In the genomic region with DNA sequence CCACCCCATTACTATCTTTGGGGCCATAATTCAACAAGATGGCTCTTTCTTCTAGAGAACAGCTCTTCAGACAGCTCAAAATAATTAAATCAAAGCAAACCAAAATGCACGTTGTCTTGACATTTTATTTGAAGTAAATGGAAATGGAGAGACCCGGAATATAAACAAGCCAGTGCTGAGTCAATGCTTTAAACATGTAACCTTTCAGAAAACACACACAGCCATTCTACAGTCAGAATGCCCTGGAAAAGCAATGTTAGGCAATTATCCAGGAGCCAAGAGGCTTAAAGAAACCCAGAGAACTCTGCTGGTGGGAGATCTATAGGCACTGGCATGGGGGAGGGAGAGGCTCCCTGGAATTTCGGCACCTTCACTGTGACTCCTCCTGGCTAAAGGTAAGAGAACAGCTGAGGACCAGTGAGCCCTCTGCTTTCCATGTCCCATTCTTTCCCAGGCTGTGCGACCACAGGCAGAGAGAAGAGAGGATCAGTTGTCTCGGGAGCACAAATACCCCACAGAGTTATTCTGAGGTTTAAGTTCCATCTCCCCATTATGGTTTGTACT, we compare ENCODE assay signal across 1 cellular context.
TF ChIP-seq lines count a peak whose summit lies in the region.

No MANE protein-coding gene starts in this region.

TF ChIP-seq in WTC11, 78 proteins besides CTCF, POLR2A, EP300 and RAD21:
- no peak for TF ChIP-seq ATF3 (CRISPR knock-in tag; conservative IDR thresholded peaks at IDR 0.05)
